ENCODE assay signal across 25 cellular contexts in the genomic region with DNA sequence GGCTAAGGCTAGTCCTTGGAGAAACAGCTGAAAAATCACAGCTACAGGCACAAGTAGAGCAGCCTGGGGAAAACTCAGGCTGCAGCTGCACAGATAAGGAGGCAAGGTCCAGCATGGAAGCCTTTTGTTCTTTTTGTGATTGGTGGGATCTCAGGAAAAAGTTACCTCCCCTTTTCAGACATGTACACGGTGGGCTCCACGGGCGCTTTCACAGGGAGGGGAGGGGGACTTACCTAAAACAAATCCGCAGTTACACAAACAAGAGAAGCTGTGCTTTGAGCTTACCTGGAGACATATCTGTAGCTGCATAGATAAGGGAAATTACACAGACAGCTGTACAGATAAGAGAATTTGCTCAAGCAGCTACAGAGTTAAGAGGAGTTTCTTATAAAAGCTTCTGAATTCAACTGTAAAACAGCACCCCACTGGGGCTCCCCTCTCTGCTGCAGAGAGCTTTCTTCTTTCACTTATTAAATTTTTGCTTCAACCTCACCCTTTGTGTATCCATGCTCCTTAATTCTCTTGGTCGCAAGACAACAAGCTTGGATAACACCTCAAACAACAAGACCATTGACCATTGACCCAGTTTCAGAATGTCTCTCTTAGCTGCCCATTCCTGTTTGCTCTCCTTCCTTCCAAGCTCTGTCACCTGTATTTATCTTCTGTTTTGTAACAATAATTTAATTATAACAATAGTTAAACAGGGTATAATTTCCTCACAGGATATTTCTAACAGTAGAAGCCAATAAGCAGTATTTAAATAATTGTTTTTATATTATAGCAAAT. TPM values are rescaled to one million over a fixed set of nuclear protein-coding genes. Genes with fewer than 3 reads are reported as not detected.
DNase-seq lines count a peak whose midpoint lies in the region; ATAC-seq and TF ChIP-seq lines count a peak whose summit lies in the region.
"Had no signal": no experiment of that assay in that cellular context is flagged by ENCODE, and none has a peak within 500 bp of the region (broad histone marks: within the 10 kb centered on the region; RNA-seq: fewer than 3 reads in every experiment).

No MANE protein-coding gene starts in this region.

- TF ChIP-seq CTCF in BE2C (IDR thresholded peaks at IDR 0.05; ENCODE audit: low read depth, low read length) (no peak), mucosa of descending colon (IDR thresholded peaks at IDR 0.05) (no peak), vagina (IDR thresholded peaks at IDR 0.05) (no peak)

- H3K9me3 Mint-ChIP-seq in natural killer cell treated with Interleukin-12 subunit alpha and Interleukin-12 subunit beta and Interleukin-15 and Interleukin-18, amount 100 ng/mL, for 72 hours = no peaks in the 10 kb centered on the region
- H3K9me3 Mint-ChIP-seq: activated T-helper 2 cell treated with anti-CD3 and anti-CD28 coated beads, Interferon-gamma antibody, Interleukin-2, Interleukin-4, amounts not matched to agents 10 μg/mL and 5 μg/mL and 100 μg/mL, durations not matched to agents 14 hours and 24 hours and 36 hours; immature natural killer cell; naive thymus-derived CD8-positive, alpha-beta T cell had no signal

- H3K4me1 Mint-ChIP-seq in natural killer cell treated with Interleukin-12 subunit alpha and Interleukin-12 subunit beta and Interleukin-15 and Interleukin-18, amount 100 ng/mL, for 72 hours (ENCODE audit: low read depth in 2 of 2) = peaks cover 5% of the 10 kb centered on the region in 2 donors
- H3K4me1 Mint-ChIP-seq: immature natural killer cell had no signal

- H3K4me1 ChIP-seq in BE2C (no peaks in the 10 kb centered on the region), mucosa of descending colon (ENCODE audit: low read depth) (no peaks in the 10 kb centered on the region), vagina (no peaks in the 10 kb centered on the region)
- H3K4me1 ChIP-seq: A549; BLaER1 treated with 17β-estradiol and CSF1 and Interleukin-3, amounts not matched to agents 10 nM and 100 nM; lower lobe of right lung had no signal

- peak; percentile 46 for DNase-seq in BE2C
- peak; percentile 38 for DNase-seq in LoVo (ENCODE audit: low spot score)
- DNase-seq in ecto neural progenitor cell (ENCODE audit: low spot score) = peak; percentile 58
- DNase-seq in mucosa of descending colon = no peak
- DNase-seq in NCI-H345 treated with DMSO at 0.1 percent for 48 hours (lab: John Stamatoyannopoulos, UW; ENCODE audit: unreplicated experiment) = no peak
- DNase-seq in natural killer cell treated with Interleukin-12 subunit alpha and Interleukin-12 subunit beta and Interleukin-15 and Interleukin-18, amount 100 ng/mL, for 72 hours (ENCODE audit: low spot score) = no peak
- DNase-seq in vagina (ENCODE audit: extremely low spot score in 2 of 2) = no peak
- DNase-seq: activated CD4-positive, CD25-positive, alpha-beta regulatory T cell treated with anti-CD3 and anti-CD28 coated beads, Interleukin-2, amount 50 U/mL, for 72 hours; DMS153; effector CD4-positive, alpha-beta T cell; esophagus squamous epithelium; immature natural killer cell; lower lobe of right lung; naive thymus-derived CD8-positive, alpha-beta T cell; NCI-H1694 treated with DMSO at 0.1 percent for 48 hours; NCI-H510A treated with DMSO at 0.1 percent for 48 hours; SIG-M5 had no signal

- no peaks in the 10 kb centered on the region for H3K27me3 ChIP-seq in BE2C
- no peaks in the 10 kb centered on the region for H3K27me3 ChIP-seq in vagina
- H3K27me3 ChIP-seq: BLaER1 treated with 17β-estradiol and CSF1 and Interleukin-3, amounts not matched to agents 10 nM and 100 nM; esophagus squamous epithelium had no signal

- H3K4me3 Mint-ChIP-seq in natural killer cell treated with Interleukin-12 subunit alpha and Interleukin-12 subunit beta and Interleukin-15 and Interleukin-18, amount 100 ng/mL, for 72 hours = no peak overlapping the region
- H3K4me3 Mint-ChIP-seq: immature natural killer cell; naive thymus-derived CD8-positive, alpha-beta T cell had no signal

- peaks cover 20% of the 10 kb centered on the region in 2 donors for H3K27me3 Mint-ChIP-seq in natural killer cell treated with Interleukin-12 subunit alpha and Interleukin-12 subunit beta and Interleukin-15 and Interleukin-18, amount 100 ng/mL, for 72 hours

- intact Hi-C loops in mucosa of descending colon (cut with DNase I, micrococcal nuclease) (loop anchor here in 1 of 2 donors (10.0 kb wide), 1 partner anchor 193 kb away; no protein-coding TSS in a partner anchor), vagina (cut with DNase I) (no loop called here)

- peak overlapping the region; percentile 54 for H3K4me3 ChIP-seq in BE2C (ENCODE audit: low read depth, low read length)
- H3K4me3 ChIP-seq in mucosa of descending colon = no peak overlapping the region
- H3K4me3 ChIP-seq in vagina = no peak overlapping the region
- H3K4me3 ChIP-seq: A549; BLaER1 treated with 17β-estradiol and CSF1 and Interleukin-3, amounts not matched to agents 10 nM and 100 nM; esophagus squamous epithelium; lower lobe of right lung had no signal

- H3K36me3 ChIP-seq in BE2C (no peaks in the 10 kb centered on the region), mucosa of descending colon (ENCODE audit: low read depth) (no peaks in the 10 kb centered on the region), vagina (no peaks in the 10 kb centered on the region)
- H3K36me3 ChIP-seq: BLaER1 treated with 17β-estradiol and CSF1 and Interleukin-3, amounts not matched to agents 10 nM and 100 nM; esophagus squamous epithelium; lower lobe of right lung had no signal

- TF ChIP-seq POLR2A in vagina (IDR thresholded peaks at IDR 0.05) = no peak

- no peaks in the 10 kb centered on the region for H3K36me3 Mint-ChIP-seq in natural killer cell treated with Interleukin-12 subunit alpha and Interleukin-12 subunit beta and Interleukin-15 and Interleukin-18, amount 100 ng/mL, for 72 hours
- H3K36me3 Mint-ChIP-seq: immature natural killer cell; naive thymus-derived CD8-positive, alpha-beta T cell had no signal

- no peak overlapping the region for H3K27ac Mint-ChIP-seq in natural killer cell treated with Interleukin-12 subunit alpha and Interleukin-12 subunit beta and Interleukin-15 and Interleukin-18, amount 100 ng/mL, for 72 hours
- H3K27ac Mint-ChIP-seq: activated T-helper 2 cell treated with anti-CD3 and anti-CD28 coated beads, Interferon-gamma antibody, Interleukin-2, Interleukin-4, amounts not matched to agents 10 μg/mL and 5 μg/mL and 100 μg/mL, durations not matched to agents 14 hours and 24 hours and 36 hours; immature natural killer cell; naive thymus-derived CD8-positive, alpha-beta T cell had no signal

- H3K27ac ChIP-seq in vagina = no peak overlapping the region
- H3K27ac ChIP-seq: A549; BLaER1 treated with 17β-estradiol and CSF1 and Interleukin-3, amounts not matched to agents 10 nM and 100 nM; esophagus squamous epithelium; lower lobe of right lung had no signal

- H3K9me3 ChIP-seq in BE2C (no peaks in the 10 kb centered on the region), mucosa of descending colon (no peaks in the 10 kb centered on the region), vagina (no peaks in the 10 kb centered on the region)
- H3K9me3 ChIP-seq: A549, esophagus squamous epithelium, lower lobe of right lung had no signal

- ATAC-seq in mucosa of descending colon (peak; percentile 78), HG02610 (IDR thresholded peaks at IDR 0.05; ENCODE audit: unreplicated experiment) (no peak)
- ATAC-seq in natural killer cell treated with Interleukin-12 subunit alpha and Interleukin-12 subunit beta and Interleukin-15 and Interleukin-18, amount 100 ng/mL, for 72 hours = no peak
- ATAC-seq: A549; lower lobe of right lung; naive thymus-derived CD8-positive, alpha-beta T cell had no signal

RNA-seq across cellular contexts. Expression of a gene that starts 10.9 kb away (rescaled TPM):
- polyA plus RNA-seq in BE2C (2012; ENCODE audit: insufficient read depth, insufficient read length, low read depth) = 18.2 TPM
- total RNA-seq in mucosa of descending colon (1 to 10 TPM; 3.3 to 6.4 (median 3.9) TPM), vagina (3.9 TPM)
- total RNA-seq in natural killer cell treated with Interleukin-12 subunit alpha and Interleukin-12 subunit beta and Interleukin-15 and Interleukin-18, amount 100 ng/mL, for 72 hours = under 1 TPM; 0.17 to 0.36 TPM
- total RNA-seq: HT1080, MCF 10A had no signal
- polyA plus RNA-seq: A549 had no signal

RNA-seq across cellular contexts. Expression of a gene that starts 28.0 kb away (rescaled TPM):
- polyA plus RNA-seq in BE2C (2012; ENCODE audit: insufficient read depth, insufficient read length, low read depth) = not detected
- under 1 TPM; 0.34 to 0.96 (median 0.51) TPM for total RNA-seq in mucosa of descending colon
- total RNA-seq in natural killer cell treated with Interleukin-12 subunit alpha and Interleukin-12 subunit beta and Interleukin-15 and Interleukin-18, amount 100 ng/mL, for 72 hours = not detected
- not detected for total RNA-seq in vagina
- total RNA-seq: activated T-helper 2 cell treated with anti-CD3 and anti-CD28 coated beads, Interferon-gamma antibody, Interleukin-2, Interleukin-4, amounts not matched to agents 10 μg/mL and 5 μg/mL and 100 μg/mL, durations not matched to agents 14 hours and 24 hours and 36 hours; bronchial epithelial cell; esophagus squamous epithelium; HT1080; lower lobe of right lung; MCF 10A; naive thymus-derived CD8-positive, alpha-beta T cell; T-helper 2 cell treated with Interferon-gamma antibody and Interleukin-4, amounts not matched to agents 100 ng/mL and 5 ng/mL, for 36 hours had no signal
- polyA plus RNA-seq: A549; immature natural killer cell; naive thymus-derived CD8-positive, alpha-beta T cell had no signal

Comparison
In these comparisons a context has a peak if more than half of its experiments do, and no peak if none do; other contexts are left out.
1. DNase-seq: peak in BE2C (single experiment), LoVo (single experiment) and ecto neural progenitor cell (single experiment); none in mucosa of descending colon (0 of 3), NCI-H345 treated with DMSO at 0.1 percent for 48 hours (single experiment), natural killer cell treated with Interleukin-12 subunit alpha and Interleukin-12 subunit beta and Interleukin-15 and Interleukin-18, amount 100 ng/mL, for 72 hours (single experiment) and vagina (0 of 2).